ENCODE assay signal across 6 cellular contexts in genomic region chr19:54188224-54188871, GRCh38. TPM values are rescaled to one million over a fixed set of nuclear protein-coding genes. Genes with fewer than 3 reads are reported as not detected.
DNase-seq lines count a peak whose midpoint lies in the region; ATAC-seq and TF ChIP-seq lines count a peak whose summit lies in the region.

No MANE protein-coding gene starts in this region.

- H3K4me3 ChIP-seq in NT2/D1 (ENCODE audit: insufficient read length, low read depth) (peak overlapping the region; percentile 66), brain microvascular endothelial cell (ENCODE audit: low read depth, low read length) (peak overlapping the region; percentile 71), neural cell (ENCODE audit: low read length) (peak overlapping the region; percentile 99)

- TF ChIP-seq RAD21 in neural cell (conservative IDR thresholded peaks at IDR 0.05), result no peak

- H4K20me1 ChIP-seq in neural cell (ENCODE audit: insufficient read depth), result no peaks in the 10 kb centered on the region

- H3K9me2 ChIP-seq in neural cell (ENCODE audit: insufficient read depth, low read length), result no peaks in the 10 kb centered on the region

- in situ Hi-C loops in brain microvascular endothelial cell (cut with HindIII; ENCODE audit: low pct_ligation_motif_present, low sequenced_read_pairs), result no loop called here

- H3K27ac ChIP-seq in brain microvascular endothelial cell, result peak overlapping the region; percentile 66
- peak overlapping the region; percentile 87 for H3K27ac ChIP-seq in neural cell (ENCODE audit: low read length)

- TF ChIP-seq CTCF in brain microvascular endothelial cell (IDR thresholded peaks at IDR 0.05; ENCODE audit: low read depth, low read length, missing control alignments), result no peak
- no peak for TF ChIP-seq CTCF in neural cell (IDR thresholded peaks at IDR 0.05; ENCODE audit: poor library complexity, severe bottlenecking)

- peaks cover 18% of the 10 kb centered on the region for H3K79me2 ChIP-seq in neural cell (replicated peaks; ENCODE audit: insufficient read depth, low read length)

- H3K9me3 ChIP-seq in NT2/D1 (ENCODE audit: insufficient read depth, low read length) (no peaks in the 10 kb centered on the region), neural cell (ENCODE audit: low read length) (no peaks in the 10 kb centered on the region)

- ATAC-seq in GM18519 (IDR thresholded peaks at IDR 0.05; ENCODE audit: low FRiP score, unreplicated experiment), result no peak

- H3K27me3 ChIP-seq in NT2/D1 (ENCODE audit: insufficient read depth, insufficient read length) (no peaks in the 10 kb centered on the region), brain microvascular endothelial cell (replicated peaks) (no peaks in the 10 kb centered on the region), neural cell (ENCODE audit: insufficient read depth, low read depth, low read length) (no peaks in the 10 kb centered on the region)

- H3K36me3 ChIP-seq in NT2/D1 (ENCODE audit: insufficient read depth, insufficient read length, low read length) (peaks cover 43% of the 10 kb centered on the region), brain microvascular endothelial cell (replicated peaks) (no peaks in the 10 kb centered on the region), neural cell (ENCODE audit: insufficient read depth, low read length) (no peaks in the 10 kb centered on the region)

- H3K4me2 ChIP-seq in neural cell (ENCODE audit: low read length), result peak overlapping the region; percentile 70

- peak; percentile 56 for DNase-seq in AG08395 (ENCODE audit: low spot score)
- DNase-seq in NT2/D1 (ENCODE audit: low read depth, low spot score), result no peak
- peak; percentile 60 for DNase-seq in brain microvascular endothelial cell
- no peak for DNase-seq in glomerular visceral epithelial cell (ENCODE audit: extremely low spot score)

- H3K9ac ChIP-seq in NT2/D1 (ENCODE audit: insufficient read length, low read depth) (peak overlapping the region; percentile 90), neural cell (ENCODE audit: low read length) (peak overlapping the region; percentile 89)

- H3K4me1 ChIP-seq in NT2/D1 (ENCODE audit: insufficient read depth, insufficient read length), result no peaks in the 10 kb centered on the region

- TF ChIP-seq EP300 in neural cell (conservative IDR thresholded peaks at IDR 0.05; ENCODE audit: poor library complexity, severe bottlenecking), result no peak

- H2AFZ ChIP-seq in neural cell (ENCODE audit: low read depth, low read length), result no peak overlapping the region

- no peaks in the 10 kb centered on the region for H3F3A ChIP-seq in neural cell (ENCODE audit: insufficient read depth, low read length, poor library complexity, severe bottlenecking)

TF ChIP-seq in neural cell, 6 proteins besides CTCF, POLR2A, EP300 and RAD21:
- TF ChIP-seq REST (IDR thresholded peaks at IDR 0.05; ENCODE audit: borderline replicate concordance) (no peak), TAF1 (IDR thresholded peaks at IDR 0.05; ENCODE audit: low read depth) (no peak), SMC3 (conservative IDR thresholded peaks at IDR 0.05; ENCODE audit: poor library complexity) (no peak), EZH2 (IDR thresholded peaks at IDR 0.05; ENCODE audit: borderline replicate concordance, insufficient read depth, low read length, poor library complexity, severe bottlenecking) (no peak), MXI1 (conservative IDR thresholded peaks at IDR 0.05; ENCODE audit: poor library complexity, severe bottlenecking) (no peak), POLR2AphosphoS5 (IDR thresholded peaks at IDR 0.05) (no peak)

RNA-seq across cellular contexts. Expression of gene MBOAT7, which starts 1.0 kb away (rescaled TPM):
- 19.0 and 25.1 TPM in 2 replicates for polyA plus RNA-seq in neural cell
- 31.2 and 35.0 TPM in 2 replicates for polyA minus RNA-seq in neural cell

RNA-seq across cellular contexts. Expression of gene TSEN34, which starts 2.8 kb away (rescaled TPM):
- 113 and 130 TPM in 2 replicates for polyA plus RNA-seq in neural cell
- 48.9 and 52.1 TPM in 2 replicates for polyA minus RNA-seq in neural cell

RNA-seq across cellular contexts. Expression of gene RPS9, which starts 12.3 kb away (rescaled TPM):
- polyA plus RNA-seq in neural cell, result 1,693 and 1,965 TPM in 2 replicates
- polyA minus RNA-seq in neural cell, result 540 and 564 TPM in 2 replicates

RNA-seq across cellular contexts. Expression of gene TMC4, which starts 15.4 kb away (rescaled TPM):
- 0.15 and 2.2 TPM in 2 replicates for polyA plus RNA-seq in neural cell
- polyA minus RNA-seq in neural cell, result 1.5 TPM in 1 of 2 replicates, not detected in the other

RNA-seq across cellular contexts. Expression of gene LENG1, which starts 28.8 kb away (rescaled TPM):
- polyA plus RNA-seq in neural cell, result 14.0 and 17.0 TPM in 2 replicates
- polyA minus RNA-seq in neural cell, result 6.8 and 9.1 TPM in 2 replicates

Comparison
In these comparisons a context has a peak if more than half of its experiments do, and no peak if none do; other contexts are left out.
1. DNase-seq: peak in AG08395 (single experiment) and brain microvascular endothelial cell (single experiment); none in NT2/D1 (single experiment) and glomerular visceral epithelial cell (single experiment).
2. Peak in every context shown above with its lines, with median percentiles within 50 percentile points of each other: H3K4me3 ChIP-seq.